In genomic region chr19:57813919-57814504, GRCh38 we compare ENCODE assay signal across 7 cellular contexts. TPM values are rescaled to one million over a fixed set of nuclear protein-coding genes. Genes with fewer than 3 reads are reported as not detected.
DNase-seq lines count a peak whose midpoint lies in the region; ATAC-seq lines count a peak whose summit lies in the region.

No MANE protein-coding gene starts in this region.

- peaks cover 42% of the 10 kb centered on the region for H3K36me3 Mint-ChIP-seq in activated T-helper 2 cell treated with anti-CD3 and anti-CD28 coated beads, Interferon-gamma antibody, Interleukin-2, Interleukin-4, amounts not matched to agents 10 μg/mL and 5 μg/mL and 100 μg/mL, durations not matched to agents 14 hours and 24 hours and 36 hours (ENCODE audit: low read depth)
- H3K36me3 Mint-ChIP-seq in stimulated activated naive B cell treated with anti-CD40 and anti-IgM and Interleukin-4, amounts not matched to agents 10 μg/mL and 1 μg/mL and 100 μg/mL, for 72 hours, result peaks cover 32 to 33% of the 10 kb centered on the region in 2 donors

- peak overlapping the region; percentile 84 for H3K27ac Mint-ChIP-seq in activated T-helper 2 cell treated with anti-CD3 and anti-CD28 coated beads, Interferon-gamma antibody, Interleukin-2, Interleukin-4, amounts not matched to agents 10 μg/mL and 5 μg/mL and 100 μg/mL, durations not matched to agents 14 hours and 24 hours and 36 hours
- H3K27ac Mint-ChIP-seq in stimulated activated naive B cell treated with anti-CD40 and anti-IgM and Interleukin-4, amounts not matched to agents 10 μg/mL and 1 μg/mL and 100 μg/mL, for 72 hours, result peak overlapping the region; percentile 96

- intact Hi-C loops in activated T-helper 2 cell treated with anti-CD3 and anti-CD28 coated beads, Interferon-gamma antibody, Interleukin-2, Interleukin-4, amounts not matched to agents 10 μg/mL and 5 μg/mL and 100 μg/mL, durations not matched to agents 14 hours and 24 hours and 36 hours (cut with micrococcal nuclease), result loop anchor here (1.0 to 10.0 kb wide), 4 partner anchors 33 to 239 kb away; partner anchors contain the start of genes ZNF416, ZNF586, ZNF587 and ZNF776

- H3K36me3 ChIP-seq in HUES64 (ENCODE audit: insufficient read depth, low read length) (peaks cover 28% of the 10 kb centered on the region), iPS-18a (ENCODE audit: control insufficient read depth, low read depth, low read length) (peaks cover 25% of the 10 kb centered on the region)

- DNase-seq in activated T-helper 2 cell treated with anti-CD3 and anti-CD28 coated beads, Interferon-gamma antibody, Interleukin-2, Interleukin-4, amounts not matched to agents 10 μg/mL and 5 μg/mL and 100 μg/mL, durations not matched to agents 14 hours and 24 hours and 36 hours (ENCODE audit: low spot score), result no peak
- DNase-seq in stimulated activated naive B cell treated with anti-CD40 and anti-IgM and Interleukin-4, amounts not matched to agents 10 μg/mL and 1 μg/mL and 100 μg/mL, for 72 hours, result no peak
- no peak for DNase-seq in AML-193 (lab: John Stamatoyannopoulos, UW)
- no peak for DNase-seq in stimulated activated CD4-positive, alpha-beta T cell treated with anti-CD3 and anti-CD28 coated beads, Interleukin-4, amount 100 ng/mL, for 4 hours

- H3K4me3 ChIP-seq in HUES64 (ENCODE audit: low read length) (peak overlapping the region; percentile 94), iPS-18a (ENCODE audit: low read length) (peak overlapping the region; percentile 99)

- H3K4me1 Mint-ChIP-seq in activated T-helper 2 cell treated with anti-CD3 and anti-CD28 coated beads, Interferon-gamma antibody, Interleukin-2, Interleukin-4, amounts not matched to agents 10 μg/mL and 5 μg/mL and 100 μg/mL, durations not matched to agents 14 hours and 24 hours and 36 hours (ENCODE audit: low read depth), result peaks cover 36% of the 10 kb centered on the region
- peaks cover 27 to 42% of the 10 kb centered on the region in 2 donors for H3K4me1 Mint-ChIP-seq in stimulated activated naive B cell treated with anti-CD40 and anti-IgM and Interleukin-4, amounts not matched to agents 10 μg/mL and 1 μg/mL and 100 μg/mL, for 72 hours

- ATAC-seq in stimulated activated naive B cell treated with anti-CD40 and anti-IgM and Interleukin-4, amounts not matched to agents 10 μg/mL and 1 μg/mL and 100 μg/mL, for 72 hours (replicated peaks), result no peak
- ATAC-seq in GM18519 (IDR thresholded peaks at IDR 0.05; ENCODE audit: low FRiP score, unreplicated experiment), result no peak

- 17% methylated on average over 13 of the region's 13 CpGs for WGBS in HUES64

- H3K27me3 Mint-ChIP-seq in activated T-helper 2 cell treated with anti-CD3 and anti-CD28 coated beads, Interferon-gamma antibody, Interleukin-2, Interleukin-4, amounts not matched to agents 10 μg/mL and 5 μg/mL and 100 μg/mL, durations not matched to agents 14 hours and 24 hours and 36 hours (ENCODE audit: low read depth), result no peaks in the 10 kb centered on the region
- H3K27me3 Mint-ChIP-seq in stimulated activated naive B cell treated with anti-CD40 and anti-IgM and Interleukin-4, amounts not matched to agents 10 μg/mL and 1 μg/mL and 100 μg/mL, for 72 hours, result no peaks in the 10 kb centered on the region

- H3K9me3 ChIP-seq in HUES64 (ENCODE audit: insufficient read depth, low read depth, low read length) (no peaks in the 10 kb centered on the region), iPS-18a (ENCODE audit: control insufficient read depth, low read depth, low read length) (no peaks in the 10 kb centered on the region)

- H3K9ac ChIP-seq in HUES64 (ENCODE audit: low read depth, low read length) (peak overlapping the region; percentile 89), iPS-18a (ENCODE audit: low read length) (peak overlapping the region; percentile 84)

- H3K27me3 ChIP-seq in HUES64 (ENCODE audit: insufficient read depth, low read length) (no peaks in the 10 kb centered on the region), iPS-18a (ENCODE audit: control insufficient read depth, insufficient read depth, low read length) (no peaks in the 10 kb centered on the region)

- H3K4me3 Mint-ChIP-seq in activated T-helper 2 cell treated with anti-CD3 and anti-CD28 coated beads, Interferon-gamma antibody, Interleukin-2, Interleukin-4, amounts not matched to agents 10 μg/mL and 5 μg/mL and 100 μg/mL, durations not matched to agents 14 hours and 24 hours and 36 hours (ENCODE audit: low read depth), result peak overlapping the region; percentile 89
- peak overlapping the region; percentile 93 to 98 for H3K4me3 Mint-ChIP-seq in stimulated activated naive B cell treated with anti-CD40 and anti-IgM and Interleukin-4, amounts not matched to agents 10 μg/mL and 1 μg/mL and 100 μg/mL, for 72 hours

- H3K4me1 ChIP-seq in HUES64 (ENCODE audit: insufficient read depth, low read length) (peaks cover 12% of the 10 kb centered on the region), iPS-18a (ENCODE audit: control insufficient read depth, low read depth, low read length) (peaks cover 3% of the 10 kb centered on the region)

- H3K27ac ChIP-seq in HUES64 (ENCODE audit: low read depth, low read length) (peak overlapping the region; percentile 66), iPS-18a (ENCODE audit: low read length) (no peak overlapping the region)

- no peaks in the 10 kb centered on the region for H3K9me3 Mint-ChIP-seq in activated T-helper 2 cell treated with anti-CD3 and anti-CD28 coated beads, Interferon-gamma antibody, Interleukin-2, Interleukin-4, amounts not matched to agents 10 μg/mL and 5 μg/mL and 100 μg/mL, durations not matched to agents 14 hours and 24 hours and 36 hours
- no peaks in the 10 kb centered on the region for H3K9me3 Mint-ChIP-seq in stimulated activated naive B cell treated with anti-CD40 and anti-IgM and Interleukin-4, amounts not matched to agents 10 μg/mL and 1 μg/mL and 100 μg/mL, for 72 hours

RNA-seq across cellular contexts. Expression of gene ZNF552, which starts 0.7 kb away (rescaled TPM):
- 7.9 TPM for polyA plus RNA-seq in HUES64 (2013, experiment 1 of 2)
- 5.1 TPM for polyA plus RNA-seq in HUES64 (2013, experiment 2 of 2)
- total RNA-seq in activated T-helper 2 cell treated with anti-CD3 and anti-CD28 coated beads, Interferon-gamma antibody, Interleukin-2, Interleukin-4, amounts not matched to agents 10 μg/mL and 5 μg/mL and 100 μg/mL, durations not matched to agents 14 hours and 24 hours and 36 hours, result 7.2 and 8.5 TPM in 2 replicates

RNA-seq across cellular contexts. Expression of gene ZNF587B, which starts 16.1 kb away (rescaled TPM):
- polyA plus RNA-seq in HUES64 (2013, experiment 1 of 2), result 18.8 TPM
- 19.2 TPM for polyA plus RNA-seq in HUES64 (2013, experiment 2 of 2)
- total RNA-seq in activated T-helper 2 cell treated with anti-CD3 and anti-CD28 coated beads, Interferon-gamma antibody, Interleukin-2, Interleukin-4, amounts not matched to agents 10 μg/mL and 5 μg/mL and 100 μg/mL, durations not matched to agents 14 hours and 24 hours and 36 hours, result 20.8 and 21.3 TPM in 2 replicates

RNA-seq across cellular contexts. Expression of gene ZNF587, which starts 35.6 kb away (rescaled TPM):
- 10.7 TPM for polyA plus RNA-seq in HUES64 (2013, experiment 1 of 2)
- polyA plus RNA-seq in HUES64 (2013, experiment 2 of 2), result 11.9 TPM
- total RNA-seq in activated T-helper 2 cell treated with anti-CD3 and anti-CD28 coated beads, Interferon-gamma antibody, Interleukin-2, Interleukin-4, amounts not matched to agents 10 μg/mL and 5 μg/mL and 100 μg/mL, durations not matched to agents 14 hours and 24 hours and 36 hours, result 29.7 and 32.1 TPM in 2 replicates

RNA-seq across cellular contexts. Expression of gene ZNF586, which starts 44.5 kb away (rescaled TPM):
- polyA plus RNA-seq in HUES64 (2013, experiment 1 of 2), result 7.9 TPM
- 8.0 TPM for polyA plus RNA-seq in HUES64 (2013, experiment 2 of 2)
- 11.4 and 13.4 TPM in 2 replicates for total RNA-seq in activated T-helper 2 cell treated with anti-CD3 and anti-CD28 coated beads, Interferon-gamma antibody, Interleukin-2, Interleukin-4, amounts not matched to agents 10 μg/mL and 5 μg/mL and 100 μg/mL, durations not matched to agents 14 hours and 24 hours and 36 hours
